ENCODE assay signal across 31 cellular contexts in the genomic region with DNA sequence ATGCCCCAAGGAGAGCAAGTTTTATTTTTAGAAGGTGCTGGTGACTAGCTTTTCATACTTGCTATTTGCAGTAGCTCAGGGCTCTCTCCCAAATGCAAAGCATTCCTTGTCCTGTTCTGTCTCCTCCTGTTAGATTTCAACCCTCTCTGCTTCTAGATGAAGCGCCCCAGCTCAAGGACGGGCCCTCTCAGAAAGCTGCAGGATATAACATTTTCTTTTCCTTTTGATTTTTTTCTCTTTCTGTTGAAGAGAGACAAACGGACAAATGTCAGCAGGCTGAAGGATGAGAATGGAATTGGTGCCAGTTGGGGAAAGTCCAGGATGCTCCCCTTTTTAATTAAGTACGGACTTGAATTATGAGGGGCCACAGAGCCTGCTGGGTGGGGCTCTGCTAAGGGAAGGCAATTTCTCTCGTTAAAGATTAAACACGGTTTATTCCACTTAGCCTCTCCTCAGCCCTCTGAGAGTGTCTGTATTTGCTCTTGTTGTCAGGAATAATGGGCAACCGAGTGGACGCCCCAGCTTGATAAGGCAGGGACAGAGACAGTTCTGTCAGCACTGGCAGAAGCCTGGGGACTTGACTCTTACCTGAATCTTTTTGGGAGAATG. TPM values are rescaled to one million over a fixed set of nuclear protein-coding genes. Genes with fewer than 3 reads are reported as not detected.
A peak's percentile ranks its signal among the peaks of the same experiment; 100 is the strongest.
DNase-seq lines count a peak whose midpoint lies in the region; ATAC-seq and TF ChIP-seq lines count a peak whose summit lies in the region.
"Had no signal": no experiment of that assay in that cellular context is flagged by ENCODE, and none has a peak within 500 bp of the region (broad histone marks: within the 10 kb centered on the region; RNA-seq: fewer than 3 reads in every experiment).

No MANE protein-coding gene starts in this region.

- H3K9me3 ChIP-seq in CD4-positive, alpha-beta T cell (ENCODE audit: control insufficient read depth, low read length): no peaks in the 10 kb centered on the region
- H3K9me3 ChIP-seq: BE2C, body of pancreas, esophagus muscularis mucosa, MG63 had no signal

- no peak overlapping the region for H3K27ac ChIP-seq in CD4-positive, alpha-beta T cell (ENCODE audit: low read depth, low read length)
- H3K27ac ChIP-seq: body of pancreas, esophagus muscularis mucosa, SK-N-MC had no signal

- CTCF ChIA-PET in WTC11 (lab: Charles Lee): interaction anchor here (1.0 kb wide), 1 partner anchor 69 kb away, joined by 3 read pairs; a partner anchor contains a TSS
- CTCF ChIA-PET in CD4-positive, alpha-beta T cell (lab: Charles Lee): no interaction called here

- POLR2A ChIA-PET in WTC11 (lab: Charles Lee): interaction anchor here (0.8 kb wide), 1 partner anchor 21 kb away, joined by 3 read pairs; no protein-coding TSS in a partner anchor
- POLR2A ChIA-PET in CD4-positive, alpha-beta T cell (lab: Charles Lee): no interaction called here

- H3K4me3 Mint-ChIP-seq in WTC11 (no peak overlapping the region), progenitor cell of endocrine pancreas (ENCODE audit: low read depth) (peak overlapping the region; percentile 37)
- no peak overlapping the region for H3K4me3 Mint-ChIP-seq in CD4-positive, alpha-beta T cell
- H3K4me3 Mint-ChIP-seq: memory B cell; T-helper 1 cell treated with Interleukin-12 subunit alpha and Interleukin-12 subunit beta and Interleukin-4 antibody, amounts not matched to agents 30 μg/mL and 1 μg/mL, for 36 hours had no signal

- peaks cover 38% of the 10 kb centered on the region for H3K27me3 ChIP-seq in CD4-positive, alpha-beta T cell (ENCODE audit: control insufficient read depth, insufficient read depth, low read length)
- H3K27me3 ChIP-seq: BE2C, body of pancreas, MG63 had no signal

- ATAC-seq in WTC11 (no peak), left ventricle myocardium superior (peak; percentile 90), GM21528 (IDR thresholded peaks at IDR 0.05; ENCODE audit: low FRiP score, unreplicated experiment) (no peak)
- ATAC-seq in CD4-positive, alpha-beta T cell (ENCODE audit: poor library complexity): no peak
- ATAC-seq: body of pancreas had no signal

- intact Hi-C loops in left ventricle myocardium superior (cut with micrococcal nuclease): no loop called here
- intact Hi-C loops in CD4-positive, alpha-beta T cell (cut with DNase I, micrococcal nuclease): no loop called here

- no peak for TF ChIP-seq CTCF in WTC11 (IDR thresholded peaks at IDR 0.05)
- TF ChIP-seq CTCF in progenitor cell of endocrine pancreas (IDR thresholded peaks at IDR 0.05; ENCODE audit: unreplicated experiment): no peak
- TF ChIP-seq CTCF in CD4-positive, alpha-beta T cell (IDR thresholded peaks at IDR 0.05): no peak

- H3K36me3 Mint-ChIP-seq in WTC11 (no peaks in the 10 kb centered on the region), progenitor cell of endocrine pancreas (ENCODE audit: insufficient read depth) (no peaks in the 10 kb centered on the region)
- no peaks in the 10 kb centered on the region for H3K36me3 Mint-ChIP-seq in CD4-positive, alpha-beta T cell (ENCODE audit: low read depth)

- DNase-seq in DMS53 treated with DMSO at 0.1 percent for 48 hours (lab: John Stamatoyannopoulos, UW; ENCODE audit: unreplicated experiment) (peak; percentile 53), WTC11 (ENCODE audit: low spot score) (no peak), left ventricle myocardium superior (no peak), progenitor cell of endocrine pancreas (ENCODE audit: low spot score, unreplicated experiment) (no peak), nucleus accumbens (lab: John Stamatoyannopoulos, UW) (no peak), NCI-H1092 (lab: John Stamatoyannopoulos, UW) (no peak)
- no peak for DNase-seq in CD4-positive, alpha-beta T cell
- DNase-seq: activated naive CD4-positive, alpha-beta T cell treated with anti-CD3 and anti-CD28 coated beads, Interleukin-2, amount 50 U/mL, for 16 hours; BE2C; body of pancreas; cerebellar nuclear complex; DMS153; foreskin fibroblast; HCEC 1CT; KG1; kidney glomerular epithelial cell; MG63; NCI-H1105 treated with DMSO at 0.1 percent for 48 hours; NCI-H2081 treated with DMSO at 0.1 percent for 48 hours; NCI-H2227 treated with DMSO at 0.1 percent for 48 hours; NCI-H526; posterior cingulate gyrus; stimulated activated CD4-positive, alpha-beta T cell treated with anti-CD3 and anti-CD28 coated beads, Interleukin-15, amount 100 ng/mL, for 24 hours; stimulated activated CD4-positive, alpha-beta T cell treated with anti-CD3 and anti-CD28 coated beads, Interleukin-4, amount 100 ng/mL, for 4 hours; trophoblast cell had no signal

- H3K27me3 Mint-ChIP-seq in WTC11 (ENCODE audit: low read depth) (no peaks in the 10 kb centered on the region; the same call in 1 of the 2 replicates), progenitor cell of endocrine pancreas (peaks cover 18% of the 10 kb centered on the region)
- H3K27me3 Mint-ChIP-seq in CD4-positive, alpha-beta T cell: peaks cover 57% of the 10 kb centered on the region

- no peak overlapping the region; the same call in 1 of the 2 replicates for H3K27ac Mint-ChIP-seq in WTC11
- H3K27ac Mint-ChIP-seq in progenitor cell of endocrine pancreas: peak overlapping the region; percentile 84
- H3K27ac Mint-ChIP-seq in CD4-positive, alpha-beta T cell: no peak overlapping the region
- H3K27ac Mint-ChIP-seq: activated T-helper 2 cell treated with anti-CD3 and anti-CD28 coated beads, Interferon-gamma antibody, Interleukin-2, Interleukin-4, amounts not matched to agents 10 μg/mL and 5 μg/mL and 100 μg/mL, durations not matched to agents 14 hours and 24 hours and 36 hours; memory B cell; T-helper 1 cell treated with Interleukin-12 subunit alpha and Interleukin-12 subunit beta and Interleukin-4 antibody, amounts not matched to agents 30 μg/mL and 1 μg/mL, for 36 hours had no signal

- H3K4me1 Mint-ChIP-seq in WTC11 (peaks cover 65% of the 10 kb centered on the region), progenitor cell of endocrine pancreas (ENCODE audit: low read depth) (peaks cover 36% of the 10 kb centered on the region)
- peaks cover 6% of the 10 kb centered on the region for H3K4me1 Mint-ChIP-seq in CD4-positive, alpha-beta T cell (ENCODE audit: low read depth)

- H3K9me3 Mint-ChIP-seq in WTC11: 0 out of 2 replicates have a peak, but pooled peaks cover 3% of the 10 kb centered on the region
- H3K9me3 Mint-ChIP-seq in progenitor cell of endocrine pancreas (ENCODE audit: low read depth): no peaks in the 10 kb centered on the region
- no peaks in the 10 kb centered on the region for H3K9me3 Mint-ChIP-seq in CD4-positive, alpha-beta T cell
- H3K9me3 Mint-ChIP-seq: activated T-helper 2 cell treated with anti-CD3 and anti-CD28 coated beads, Interferon-gamma antibody, Interleukin-2, Interleukin-4, amounts not matched to agents 10 μg/mL and 5 μg/mL and 100 μg/mL, durations not matched to agents 14 hours and 24 hours and 36 hours; memory B cell; T-helper 1 cell treated with Interleukin-12 subunit alpha and Interleukin-12 subunit beta and Interleukin-4 antibody, amounts not matched to agents 30 μg/mL and 1 μg/mL, for 36 hours had no signal

TF ChIP-seq in WTC11, 78 proteins besides CTCF, POLR2A, EP300 and RAD21:
- TF ChIP-seq IRF2 (CRISPR knock-in tag; IDR thresholded peaks at IDR 0.05; ENCODE audit: borderline replicate concordance, low read depth) (no peak), GABPB1 (CRISPR knock-in tag; IDR thresholded peaks at IDR 0.05) (peak; percentile 36; the same call in 1 of the 2 replicates), FOXK1 (CRISPR knock-in tag; IDR thresholded peaks at IDR 0.05) (no peak), NFE2L1 (CRISPR knock-in tag; IDR thresholded peaks at IDR 0.05) (no peak)
- TF ChIP-seq, protein P1, sequence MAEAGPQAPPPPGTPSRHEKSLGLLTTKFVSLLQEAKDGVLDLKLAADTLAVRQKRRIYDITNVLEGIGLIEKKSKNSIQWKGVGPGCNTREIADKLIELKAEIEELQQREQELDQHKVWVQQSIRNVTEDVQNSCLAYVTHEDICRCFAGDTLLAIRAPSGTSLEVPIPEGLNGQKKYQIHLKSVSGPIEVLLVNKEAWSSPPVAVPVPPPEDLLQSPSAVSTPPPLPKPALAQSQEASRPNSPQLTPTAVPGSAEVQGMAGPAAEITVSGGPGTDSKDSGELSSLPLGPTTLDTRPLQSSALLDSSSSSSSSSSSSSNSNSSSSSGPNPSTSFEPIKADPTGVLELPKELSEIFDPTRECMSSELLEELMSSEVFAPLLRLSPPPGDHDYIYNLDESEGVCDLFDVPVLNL (CRISPR knock-in tag; IDR thresholded peaks at IDR 0.05; ENCODE audit: borderline replicate concordance, low read depth): no peak
- TF ChIP-seq, protein P2, sequence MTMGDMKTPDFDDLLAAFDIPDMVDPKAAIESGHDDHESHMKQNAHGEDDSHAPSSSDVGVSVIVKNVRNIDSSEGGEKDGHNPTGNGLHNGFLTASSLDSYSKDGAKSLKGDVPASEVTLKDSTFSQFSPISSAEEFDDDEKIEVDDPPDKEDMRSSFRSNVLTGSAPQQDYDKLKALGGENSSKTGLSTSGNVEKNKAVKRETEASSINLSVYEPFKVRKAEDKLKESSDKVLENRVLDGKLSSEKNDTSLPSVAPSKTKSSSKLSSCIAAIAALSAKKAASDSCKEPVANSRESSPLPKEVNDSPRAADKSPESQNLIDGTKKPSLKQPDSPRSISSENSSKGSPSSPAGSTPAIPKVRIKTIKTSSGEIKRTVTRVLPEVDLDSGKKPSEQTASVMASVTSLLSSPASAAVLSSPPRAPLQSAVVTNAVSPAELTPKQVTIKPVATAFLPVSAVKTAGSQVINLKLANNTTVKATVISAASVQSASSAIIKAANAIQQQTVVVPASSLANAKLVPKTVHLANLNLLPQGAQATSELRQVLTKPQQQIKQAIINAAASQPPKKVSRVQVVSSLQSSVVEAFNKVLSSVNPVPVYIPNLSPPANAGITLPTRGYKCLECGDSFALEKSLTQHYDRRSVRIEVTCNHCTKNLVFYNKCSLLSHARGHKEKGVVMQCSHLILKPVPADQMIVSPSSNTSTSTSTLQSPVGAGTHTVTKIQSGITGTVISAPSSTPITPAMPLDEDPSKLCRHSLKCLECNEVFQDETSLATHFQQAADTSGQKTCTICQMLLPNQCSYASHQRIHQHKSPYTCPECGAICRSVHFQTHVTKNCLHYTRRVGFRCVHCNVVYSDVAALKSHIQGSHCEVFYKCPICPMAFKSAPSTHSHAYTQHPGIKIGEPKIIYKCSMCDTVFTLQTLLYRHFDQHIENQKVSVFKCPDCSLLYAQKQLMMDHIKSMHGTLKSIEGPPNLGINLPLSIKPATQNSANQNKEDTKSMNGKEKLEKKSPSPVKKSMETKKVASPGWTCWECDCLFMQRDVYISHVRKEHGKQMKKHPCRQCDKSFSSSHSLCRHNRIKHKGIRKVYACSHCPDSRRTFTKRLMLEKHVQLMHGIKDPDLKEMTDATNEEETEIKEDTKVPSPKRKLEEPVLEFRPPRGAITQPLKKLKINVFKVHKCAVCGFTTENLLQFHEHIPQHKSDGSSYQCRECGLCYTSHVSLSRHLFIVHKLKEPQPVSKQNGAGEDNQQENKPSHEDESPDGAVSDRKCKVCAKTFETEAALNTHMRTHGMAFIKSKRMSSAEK (CRISPR knock-in tag; IDR thresholded peaks at IDR 0.05; ENCODE audit: borderline replicate concordance): no peak
TF ChIP-seq in WTC11: peak in this region for 1.

RNA-seq across cellular contexts. Expression of a gene that starts 6.2 kb away (rescaled TPM):
- total RNA-seq in WTC11 (2021) (147 to 195 TPM (median 147 TPM) in 3 replicates), left ventricle myocardium superior (0.37 TPM), progenitor cell of endocrine pancreas (79.5 and 84.3 TPM in 2 replicates)
- not detected for total RNA-seq in CD4-positive, alpha-beta T cell

Comparison
In these comparisons a context has a peak if more than half of its experiments do, and no peak if none do; other contexts are left out.
1. RNA of a gene that starts 6.2 kb away (total RNA-seq): 147 to 195 TPM in WTC11 and 79.5 to 84.3 TPM in progenitor cell of endocrine pancreas; 0.37 TPM in left ventricle myocardium superior (single experiment) and not detected in CD4-positive, alpha-beta T cell; every median in the first group is over 10 times any median in the second.